In the genomic region with DNA sequence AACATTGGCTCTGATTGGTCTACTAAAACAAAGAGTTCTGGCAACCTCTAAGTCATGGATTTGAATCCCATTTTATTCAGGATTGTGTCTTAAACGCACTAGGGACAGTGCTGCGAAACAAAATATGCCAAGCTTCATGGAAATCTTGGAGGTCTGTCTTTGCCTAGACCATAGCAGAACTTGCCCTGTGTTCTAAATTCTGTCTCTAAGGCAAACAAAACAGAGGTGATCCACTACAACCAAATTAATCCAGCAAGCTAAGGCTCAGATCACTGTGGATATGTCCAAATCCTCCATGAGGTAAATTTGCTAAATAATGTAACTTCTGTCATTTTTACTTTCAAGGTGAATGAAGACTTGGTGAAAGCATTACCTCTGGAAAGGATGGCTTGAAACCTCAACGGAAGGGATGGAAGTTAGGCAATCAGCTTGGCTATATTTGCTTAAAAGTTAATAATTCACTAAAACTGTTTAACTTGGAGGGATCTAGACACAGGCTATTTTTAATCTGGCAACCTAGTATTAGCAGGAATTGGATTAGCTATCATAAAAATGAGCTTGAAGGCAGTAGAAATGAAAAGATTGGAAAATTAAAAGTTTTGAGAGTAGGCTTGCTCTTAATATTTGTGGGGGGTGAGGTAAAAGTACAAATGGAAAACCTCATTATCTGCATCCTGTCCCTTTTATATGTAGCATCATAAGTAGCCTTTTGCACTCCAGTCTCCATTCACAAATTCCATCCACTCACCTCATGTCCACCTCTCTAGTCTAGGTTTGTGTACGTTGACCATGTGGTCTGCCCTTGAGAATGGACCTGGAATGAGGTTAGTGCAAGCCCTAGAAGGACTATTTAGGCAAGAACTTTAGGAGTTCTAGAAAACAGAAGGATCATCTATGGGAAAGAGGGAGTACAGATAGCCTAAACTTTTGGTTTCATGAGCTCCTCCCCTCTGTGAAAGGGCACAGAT, we compare ENCODE assay signal across 21 cellular contexts.
DNase-seq lines count a peak whose midpoint lies in the region; ATAC-seq, FAIRE-seq and TF ChIP-seq lines count a peak whose summit lies in the region.
"Had no signal": no experiment of that assay in that cellular context is flagged by ENCODE, and none has a peak within 500 bp of the region (broad histone marks: within the 10 kb centered on the region; RNA-seq: fewer than 3 reads in every experiment).

No MANE protein-coding gene starts in this region.

- H3K36me3 Mint-ChIP-seq in stimulated activated effector memory CD8-positive, alpha-beta T cell treated with anti-CD3 and anti-CD28 coated beads, Interleukin-12 subunit alpha, Interleukin-12 subunit beta, amount 100 ng/mL, for 72 hours, result no peaks in the 10 kb centered on the region

- no peaks in the 10 kb centered on the region for H3K4me1 Mint-ChIP-seq in stimulated activated effector memory CD8-positive, alpha-beta T cell treated with anti-CD3 and anti-CD28 coated beads, Interleukin-12 subunit alpha, Interleukin-12 subunit beta, amount 100 ng/mL, for 72 hours

- no peak for TF ChIP-seq EP300 in A549 (IDR thresholded peaks at IDR 0.05)

- POLR2A ChIA-PET in A549 (lab: Yijun Ruan, JAX), result no interaction called here

- no peaks in the 10 kb centered on the region for H3K36me3 ChIP-seq in osteoblast (ENCODE audit: insufficient read depth, low read length)
- H3K36me3 ChIP-seq: BLaER1 treated with 17β-estradiol and CSF1 and Interleukin-3, amounts not matched to agents 10 nM and 100 nM had no signal

- H3K4me3 Mint-ChIP-seq in stimulated activated effector memory CD8-positive, alpha-beta T cell treated with anti-CD3 and anti-CD28 coated beads, Interleukin-12 subunit alpha, Interleukin-12 subunit beta, amount 100 ng/mL, for 72 hours, result no peak overlapping the region

- peak overlapping the region in 1 of 2 experiments; percentile 38; a peak in 1 of 6 replicates for H3K27ac ChIP-seq in A549
- H3K27ac ChIP-seq in osteoblast (ENCODE audit: low read depth, low read length), result no peak overlapping the region
- H3K27ac ChIP-seq: BLaER1 treated with 17β-estradiol and CSF1 and Interleukin-3, amounts not matched to agents 10 nM and 100 nM; KMS-11; PC-9 had no signal

- no peaks in the 10 kb centered on the region for H4K20me1 ChIP-seq in osteoblast (ENCODE audit: insufficient read depth, low read length)
- H4K20me1 ChIP-seq: BLaER1 treated with 17β-estradiol and CSF1 and Interleukin-3, amounts not matched to agents 10 nM and 100 nM had no signal

- no peak overlapping the region for H3K4me3 ChIP-seq in A549
- H3K4me3 ChIP-seq in osteoblast (ENCODE audit: insufficient read depth, low read length), result no peak overlapping the region
- H3K4me3 ChIP-seq: BLaER1 treated with 17β-estradiol and CSF1 and Interleukin-3, amounts not matched to agents 10 nM and 100 nM; PC-9 had no signal

- H3K27ac Mint-ChIP-seq in stimulated activated effector memory CD8-positive, alpha-beta T cell treated with anti-CD3 and anti-CD28 coated beads, Interleukin-12 subunit alpha, Interleukin-12 subunit beta, amount 100 ng/mL, for 72 hours, result no peak overlapping the region

- CTCF ChIA-PET in A549 (lab: Yijun Ruan, JAX), result no interaction called here

- WGBS in A549 (ENCODE audit: missing lambda C conversion rate), result 6% methylated on average over 4 of the region's 4 CpGs

- peaks cover 4% of the 10 kb centered on the region for H3K9me3 Mint-ChIP-seq in stimulated activated effector memory CD8-positive, alpha-beta T cell treated with anti-CD3 and anti-CD28 coated beads, Interleukin-12 subunit alpha, Interleukin-12 subunit beta, amount 100 ng/mL, for 72 hours

- peak overlapping the region; percentile 14 for H2AFZ ChIP-seq in osteoblast (ENCODE audit: low read length)
- H2AFZ ChIP-seq: PC-9 had no signal

- peak; percentile 3 to 29 for DNase-seq in A549 (ENCODE audit: low read depth in 1 of 2, low spot score in 1 of 2)
- peak; percentile 37 for DNase-seq in RCC 7860 (ENCODE audit: low spot score)
- DNase-seq in kidney tubule cell (ENCODE audit: low spot score), result peak; percentile 23
- no peak for DNase-seq in osteoblast (ENCODE audit: insufficient read length, low spot score, missing footprints)
- no peak for DNase-seq in stimulated activated effector memory CD8-positive, alpha-beta T cell treated with anti-CD3 and anti-CD28 coated beads, Interleukin-12 subunit alpha, Interleukin-12 subunit beta, amount 100 ng/mL, for 72 hours (ENCODE audit: low spot score in 2 of 2)
- no peak for DNase-seq in stimulated activated CD4-positive, alpha-beta T cell treated with anti-CD3 and anti-CD28 coated beads, Interleukin-4, amount 100 ng/mL, for 24 hours
- no peak for DNase-seq in islet precursor cell
- DNase-seq: DMS 273 treated with DMSO at 0.1 percent for 48 hours, HCEC 1CT, NCI-H1048, NCI-H1436 treated with DMSO at 0.1 percent for 48 hours, NCI-H2029 treated with DMSO at 0.1 percent for 48 hours, NCI-H2171 treated with DMSO at 0.1 percent for 48 hours, NCI-H510A, NCI-H774, PC-9 had no signal

- H3K27me3 ChIP-seq in osteoblast (ENCODE audit: insufficient read depth, low read length), result no peaks in the 10 kb centered on the region
- H3K27me3 ChIP-seq: BLaER1 treated with 17β-estradiol and CSF1 and Interleukin-3, amounts not matched to agents 10 nM and 100 nM had no signal

- no peak for TF ChIP-seq POLR2A in A549 (IDR thresholded peaks at IDR 0.05; ENCODE audit: low read length)

- ATAC-seq in A549 (peak; percentile 70 to 78), HG03439 (IDR thresholded peaks at IDR 0.05; ENCODE audit: unreplicated experiment) (no peak)
- ATAC-seq in stimulated activated effector memory CD8-positive, alpha-beta T cell treated with anti-CD3 and anti-CD28 coated beads, Interleukin-12 subunit alpha, Interleukin-12 subunit beta, amount 100 ng/mL, for 72 hours, result no peak

- H3K4me2 ChIP-seq in A549 (peak overlapping the region; percentile 52), osteoblast (ENCODE audit: insufficient read depth, low read length) (no peak overlapping the region)
- H3K4me2 ChIP-seq: BLaER1 treated with 17β-estradiol and CSF1 and Interleukin-3, amounts not matched to agents 10 nM and 100 nM; KMS-11; PC-9 had no signal

- peaks cover 13% of the 10 kb centered on the region for H3K4me1 ChIP-seq in A549
- no peaks in the 10 kb centered on the region for H3K4me1 ChIP-seq in osteoblast (ENCODE audit: insufficient read depth, low read length)

- no peak for TF ChIP-seq CTCF in A549 (IDR thresholded peaks at IDR 0.05)
- no peak for TF ChIP-seq CTCF in osteoblast (IDR thresholded peaks at IDR 0.05; ENCODE audit: extremely low read depth, low read depth, low read length)

- TF ChIP-seq RAD21 in A549 (conservative IDR thresholded peaks at IDR 0.05 in 1 of 2, IDR thresholded peaks at IDR 0.05 in 1 of 2), result no peak

- H3K79me2 ChIP-seq in osteoblast (ENCODE audit: insufficient read depth, low read length), result no peaks in the 10 kb centered on the region

- FAIRE-seq in A549 (lab: Jason Lieb, UNC), result no peak
- FAIRE-seq in RCC 7860 (lab: Jason Lieb, UNC), result peak; percentile 74
- FAIRE-seq: A204.1, GM19239 had no signal

- no peaks in the 10 kb centered on the region for H3K9me3 ChIP-seq in A549
- peaks cover 2% of the 10 kb centered on the region for H3K9me3 ChIP-seq in osteoblast (ENCODE audit: low read depth, low read length)

TF ChIP-seq in A549, 52 proteins besides CTCF, POLR2A, EP300 and RAD21:
- TF ChIP-seq CEBPB (IDR thresholded peaks at IDR 0.05) (peak; percentile 28 to 77; a peak in 3 of 4 replicates), JUNB (IDR thresholded peaks at IDR 0.05) (no peak), CBX8 (IDR thresholded peaks at IDR 0.05) (no peak), ZSCAN20 (CRISPR knock-in tag; IDR thresholded peaks at IDR 0.05) (no peak)
- TF ChIP-seq, protein P1, sequence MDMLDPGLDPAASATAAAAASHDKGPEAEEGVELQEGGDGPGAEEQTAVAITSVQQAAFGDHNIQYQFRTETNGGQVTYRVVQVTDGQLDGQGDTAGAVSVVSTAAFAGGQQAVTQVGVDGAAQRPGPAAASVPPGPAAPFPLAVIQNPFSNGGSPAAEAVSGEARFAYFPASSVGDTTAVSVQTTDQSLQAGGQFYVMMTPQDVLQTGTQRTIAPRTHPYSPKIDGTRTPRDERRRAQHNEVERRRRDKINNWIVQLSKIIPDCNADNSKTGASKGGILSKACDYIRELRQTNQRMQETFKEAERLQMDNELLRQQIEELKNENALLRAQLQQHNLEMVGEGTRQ (IDR thresholded peaks at IDR 0.05), result no peak
- TF ChIP-seq, protein P2, sequence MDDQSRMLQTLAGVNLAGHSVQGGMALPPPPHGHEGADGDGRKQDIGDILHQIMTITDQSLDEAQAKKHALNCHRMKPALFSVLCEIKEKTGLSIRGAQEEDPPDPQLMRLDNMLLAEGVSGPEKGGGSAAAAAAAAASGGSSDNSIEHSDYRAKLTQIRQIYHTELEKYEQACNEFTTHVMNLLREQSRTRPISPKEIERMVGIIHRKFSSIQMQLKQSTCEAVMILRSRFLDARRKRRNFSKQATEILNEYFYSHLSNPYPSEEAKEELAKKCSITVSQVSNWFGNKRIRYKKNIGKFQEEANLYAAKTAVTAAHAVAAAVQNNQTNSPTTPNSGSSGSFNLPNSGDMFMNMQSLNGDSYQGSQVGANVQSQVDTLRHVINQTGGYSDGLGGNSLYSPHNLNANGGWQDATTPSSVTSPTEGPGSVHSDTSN (IDR thresholded peaks at IDR 0.05), result no peak

Comparison
In these comparisons a context has a peak if more than half of its experiments do, and no peak if none do; other contexts are left out.
1. ATAC-seq: peak in A549 (2 of 2); none in stimulated activated effector memory CD8-positive, alpha-beta T cell treated with anti-CD3 and anti-CD28 coated beads, Interleukin-12 subunit alpha, Interleukin-12 subunit beta, amount 100 ng/mL, for 72 hours (single experiment) and HG03439 (single experiment).
2. DNase-seq: peak in A549 (2 of 2), RCC 7860 (single experiment) and kidney tubule cell (single experiment); none in osteoblast (single experiment), stimulated activated effector memory CD8-positive, alpha-beta T cell treated with anti-CD3 and anti-CD28 coated beads, Interleukin-12 subunit alpha, Interleukin-12 subunit beta, amount 100 ng/mL, for 72 hours (0 of 2), stimulated activated CD4-positive, alpha-beta T cell treated with anti-CD3 and anti-CD28 coated beads, Interleukin-4, amount 100 ng/mL, for 24 hours (single experiment) and islet precursor cell (single experiment).